14 cellular contexts compared by ENCODE assay signal in genomic region chr2:42085706-42086487, GRCh38. TPM values are rescaled to one million over a fixed set of nuclear protein-coding genes. Genes with fewer than 3 reads are reported as not detected.
DNase-seq lines count a peak whose midpoint lies in the region; ATAC-seq, FAIRE-seq and TF ChIP-seq lines count a peak whose summit lies in the region.
"Had no signal": no experiment of that assay in that cellular context is flagged by ENCODE, and none has a peak within 500 bp of the region (broad histone marks: within the 10 kb centered on the region; RNA-seq: fewer than 3 reads in every experiment).

No MANE protein-coding gene starts in this region.

- peaks cover 16% of the 10 kb centered on the region for H3K4me1 ChIP-seq in vagina

- peaks cover 10% of the 10 kb centered on the region for H3K27me3 Mint-ChIP-seq in stimulated activated naive CD8-positive, alpha-beta T cell treated with anti-CD3 and anti-CD28 coated beads, Interleukin-15, amount 100 ng/mL, for 72 hours

- TF ChIP-seq POLR2A in vagina (IDR thresholded peaks at IDR 0.05), result no peak

- peak overlapping the region; percentile 67 for H3K27ac ChIP-seq in vagina

- no peaks in the 10 kb centered on the region for H3K36me3 ChIP-seq in vagina
- H3K36me3 ChIP-seq: adrenal gland, left ventricle myocardium inferior, tibial artery had no signal

- DNase-seq in stimulated activated naive CD8-positive, alpha-beta T cell treated with anti-CD3 and anti-CD28 coated beads, Interleukin-15, amount 100 ng/mL, for 72 hours, result no peak
- no peak for DNase-seq in stimulated activated naive CD8-positive, alpha-beta T cell treated with anti-CD3 and anti-CD28 coated beads, Interleukin-15, Interleukin-2, amounts not matched to agents 100 U/mL and 50 U/mL, for 24 hours
- DNase-seq in left colon, result no peak
- DNase-seq in vagina (ENCODE audit: extremely low spot score in 2 of 2), result no peak
- DNase-seq in KBM-7, result no peak
- DNase-seq in mucosa of gallbladder (ENCODE audit: low spot score), result no peak
- DNase-seq in NCI-H1930 (lab: John Stamatoyannopoulos, UW), result no peak
- DNase-seq: left ventricle myocardium inferior had no signal

- H3K9me3 ChIP-seq in vagina, result no peaks in the 10 kb centered on the region
- H3K9me3 ChIP-seq: adrenal gland, left ventricle myocardium inferior, tibial artery had no signal

- FAIRE-seq in TTC549 (lab: Jason Lieb, UNC), result peak; percentile 40

- in situ Hi-C loops in KBM-7 (cut with MboI; ENCODE audit: low pct_unique_long_range_greater_than_20kb, low sequenced_read_pairs), result loop anchor here (10.0 to 25.0 kb wide), 2 partner anchors 211 to 251 kb away; no protein-coding TSS in a partner anchor

- H3K9me3 Mint-ChIP-seq in stimulated activated naive CD8-positive, alpha-beta T cell treated with anti-CD3 and anti-CD28 coated beads, Interleukin-15, amount 100 ng/mL, for 72 hours, result no peaks in the 10 kb centered on the region
- H3K9me3 Mint-ChIP-seq: activated T-helper 2 cell treated with anti-CD3 and anti-CD28 coated beads, Interferon-gamma antibody, Interleukin-2, Interleukin-4, amounts not matched to agents 10 μg/mL and 5 μg/mL and 100 μg/mL, durations not matched to agents 14 hours and 24 hours and 36 hours; CD4-positive, alpha-beta T cell had no signal

- intact Hi-C loops in left colon (cut with DNase I, micrococcal nuclease), result loop anchor here in 1 of 2 donors (1.0 to 5.0 kb wide), 2 partner anchors 217 to 234 kb away; no protein-coding TSS in a partner anchor
- intact Hi-C loops in vagina (cut with DNase I), result loop anchor here (2.0 to 5.0 kb wide), 2 partner anchors 215 to 234 kb away; no protein-coding TSS in a partner anchor

- no peak overlapping the region for H3K4me3 ChIP-seq in vagina
- H3K4me3 ChIP-seq: adrenal gland, left ventricle myocardium inferior, tibial artery had no signal

- peaks cover 14% of the 10 kb centered on the region for H3K4me1 Mint-ChIP-seq in stimulated activated naive CD8-positive, alpha-beta T cell treated with anti-CD3 and anti-CD28 coated beads, Interleukin-15, amount 100 ng/mL, for 72 hours

- peak; percentile 44 for ATAC-seq in stimulated activated naive CD8-positive, alpha-beta T cell treated with anti-CD3 and anti-CD28 coated beads, Interleukin-15, amount 100 ng/mL, for 72 hours
- ATAC-seq in stimulated activated naive CD8-positive, alpha-beta T cell treated with anti-CD3 and anti-CD28 coated beads, Interleukin-15, Interleukin-2, amounts not matched to agents 100 U/mL and 50 U/mL, for 24 hours, result no peak
- ATAC-seq in left colon, result peak; percentile 1

- no peaks in the 10 kb centered on the region for H3K27me3 ChIP-seq in vagina
- H3K27me3 ChIP-seq: adrenal gland, tibial artery had no signal

- no peak overlapping the region for H3K4me3 Mint-ChIP-seq in stimulated activated naive CD8-positive, alpha-beta T cell treated with anti-CD3 and anti-CD28 coated beads, Interleukin-15, amount 100 ng/mL, for 72 hours
- H3K4me3 Mint-ChIP-seq: CD4-positive, alpha-beta T cell had no signal

- TF ChIP-seq CTCF in vagina (IDR thresholded peaks at IDR 0.05), result no peak

- no peak overlapping the region for H3K27ac Mint-ChIP-seq in stimulated activated naive CD8-positive, alpha-beta T cell treated with anti-CD3 and anti-CD28 coated beads, Interleukin-15, amount 100 ng/mL, for 72 hours
- H3K27ac Mint-ChIP-seq: activated T-helper 2 cell treated with anti-CD3 and anti-CD28 coated beads, Interferon-gamma antibody, Interleukin-2, Interleukin-4, amounts not matched to agents 10 μg/mL and 5 μg/mL and 100 μg/mL, durations not matched to agents 14 hours and 24 hours and 36 hours; CD4-positive, alpha-beta T cell had no signal

RNA-seq across cellular contexts. Expression of gene PKDCC, which starts 38.1 kb away (rescaled TPM):
- total RNA-seq in left colon, result 10 to 100 TPM; 68.5 to 74.0 TPM
- 146 TPM for total RNA-seq in vagina
- 128 TPM for total RNA-seq in mucosa of gallbladder
- total RNA-seq: CD4-positive, alpha-beta T cell; mononuclear cell had no signal
